9 cellular contexts compared by ENCODE assay signal in genomic region chr14:38989917-38990546, GRCh38.
DNase-seq lines count a peak whose midpoint lies in the region; ATAC-seq and TF ChIP-seq lines count a peak whose summit lies in the region.
"Had no signal": no experiment of that assay in that cellular context is flagged by ENCODE, and none has a peak within 500 bp of the region (broad histone marks: within the 10 kb centered on the region; RNA-seq: fewer than 3 reads in every experiment).

No MANE protein-coding gene starts in this region.

- peak; percentile 91 for ATAC-seq in GM19463 (IDR thresholded peaks at IDR 0.05; ENCODE audit: unreplicated experiment)
- ATAC-seq in HG03159 (IDR thresholded peaks at IDR 0.05; ENCODE audit: unreplicated experiment): peak; percentile 91
- ATAC-seq in activated T-helper 17 cell treated with anti-CD3 and anti-CD28 coated beads, Interleukin-2, amount 50 U/mL, for 72 hours (replicated peaks): peak; percentile 69

- H3K36me3 ChIP-seq in uterus: no peaks in the 10 kb centered on the region

- H3K9me3 Mint-ChIP-seq in activated T-helper 17 cell treated with anti-CD3 and anti-CD28 coated beads, Interleukin-2, amount 50 U/mL, for 72 hours: no peaks in the 10 kb centered on the region

- no peaks in the 10 kb centered on the region for H3K9me3 ChIP-seq in uterus

- H3K4me1 ChIP-seq in uterus: no peaks in the 10 kb centered on the region

- no peak for TF ChIP-seq POLR2A in uterus (IDR thresholded peaks at IDR 0.05)

- intact Hi-C loops in uterus (cut with DNase I; ENCODE audit: low total_unique reads): no loop called here

- no peaks in the 10 kb centered on the region for H3K27me3 Mint-ChIP-seq in activated T-helper 17 cell treated with anti-CD3 and anti-CD28 coated beads, Interleukin-2, amount 50 U/mL, for 72 hours

- DNase-seq in GM12865 (ENCODE audit: low read depth) (peak; percentile 46), nucleus accumbens (lab: John Stamatoyannopoulos, UW) (no peak), caudate nucleus (lab: John Stamatoyannopoulos, UW) (no peak), NCI-H1694 (lab: John Stamatoyannopoulos, UW) (no peak), uterus (no peak)
- DNase-seq: NCI-H510A treated with DMSO at 0.1 percent for 48 hours had no signal

- no peak for TF ChIP-seq CTCF in GM12865 (IDR thresholded peaks at IDR 0.05; ENCODE audit: insufficient read depth, low read depth, low read length, missing control alignments)
- TF ChIP-seq CTCF in uterus (IDR thresholded peaks at IDR 0.05): no peak

- H3K27ac Mint-ChIP-seq in activated T-helper 17 cell treated with anti-CD3 and anti-CD28 coated beads, Interleukin-2, amount 50 U/mL, for 72 hours: peak overlapping the region; percentile 64

- peak overlapping the region; percentile 60 for H3K4me3 Mint-ChIP-seq in activated T-helper 17 cell treated with anti-CD3 and anti-CD28 coated beads, Interleukin-2, amount 50 U/mL, for 72 hours

- H3K4me1 Mint-ChIP-seq in activated T-helper 17 cell treated with anti-CD3 and anti-CD28 coated beads, Interleukin-2, amount 50 U/mL, for 72 hours: peaks cover 7% of the 10 kb centered on the region

- H3K27me3 ChIP-seq in uterus: no peaks in the 10 kb centered on the region

- peak overlapping the region; percentile 28 for H3K4me3 ChIP-seq in GM12865 (ENCODE audit: low read depth, low read length)
- H3K4me3 ChIP-seq in uterus: peak overlapping the region in 1 of 2 donors; percentile 6

- no peaks in the 10 kb centered on the region for H3K36me3 Mint-ChIP-seq in activated T-helper 17 cell treated with anti-CD3 and anti-CD28 coated beads, Interleukin-2, amount 50 U/mL, for 72 hours (ENCODE audit: low read depth)

- no peak overlapping the region for H3K27ac ChIP-seq in caudate nucleus (ENCODE audit: low read depth, low read length)
- H3K27ac ChIP-seq in uterus: no peak overlapping the region
